1 cellular context compared by ENCODE assay signal in the genomic region with DNA sequence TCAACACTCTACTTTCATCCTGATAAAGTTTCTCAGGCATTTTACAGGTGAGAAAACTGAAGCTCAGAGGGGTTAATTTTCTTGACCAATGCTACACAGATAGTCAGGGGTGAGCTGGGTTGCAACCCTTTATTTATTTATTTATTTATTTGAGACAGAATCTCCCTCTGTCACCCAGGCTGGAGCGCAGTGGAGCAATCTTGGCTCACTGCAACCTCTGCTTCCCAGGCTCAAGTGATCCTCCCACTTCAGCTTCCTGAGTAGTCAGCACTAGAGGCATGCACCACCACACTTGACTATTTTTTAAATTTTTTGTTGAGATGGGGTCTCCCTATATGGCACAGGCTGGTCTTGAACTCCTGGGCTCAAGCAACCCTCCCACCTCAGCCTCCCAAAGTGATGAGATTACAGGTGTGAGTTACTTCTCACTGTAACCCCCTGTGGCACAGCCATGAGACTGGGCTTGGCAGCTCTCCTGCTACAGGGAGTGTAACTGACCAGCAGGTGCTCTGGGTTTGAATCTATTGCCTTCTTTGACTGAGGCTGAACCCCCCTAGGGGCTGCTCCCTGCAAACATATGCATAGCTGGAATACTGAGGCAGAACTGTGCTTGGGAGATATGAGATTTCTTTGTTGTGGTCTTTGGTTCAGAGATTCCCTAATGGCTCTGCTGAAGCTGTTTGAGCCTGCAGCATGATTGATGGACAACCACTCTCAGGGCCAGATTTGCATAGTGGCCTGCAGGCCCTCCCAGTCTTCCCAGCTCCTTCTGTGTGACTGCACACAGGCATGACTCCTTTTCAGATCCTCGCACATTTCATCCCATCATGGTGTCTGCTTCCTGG.
TF ChIP-seq lines count a peak whose summit lies in the region.

No MANE protein-coding gene starts in this region.

TF ChIP-seq in H1, 55 proteins besides CTCF, POLR2A, EP300 and RAD21:
- TF ChIP-seq CHD7 (IDR thresholded peaks at IDR 0.05; ENCODE audit: insufficient replicate concordance, low read length) (no peak), TAF1 (IDR thresholded peaks at IDR 0.05; ENCODE audit: low read depth, low read length) (no peak), SIN3A (conservative IDR thresholded peaks at IDR 0.05 in 1 of 2, IDR thresholded peaks at IDR 0.05 in 1 of 2; ENCODE audit: low read depth in 1 of 2, low read length in 2 of 2) (no peak), YY1 (IDR thresholded peaks at IDR 0.05; ENCODE audit: low read depth, low read length) (no peak)
